1 cellular context compared by ENCODE assay signal in genomic region chr6:22447191-22447590, GRCh38.
TF ChIP-seq lines count a peak whose summit lies in the region.

No MANE protein-coding gene starts in this region.

TF ChIP-seq in IMR-90, 13 proteins besides CTCF, POLR2A, EP300 and RAD21 (continued from another document):
- TF ChIP-seq ELK1 (IDR thresholded peaks at IDR 0.05; ENCODE audit: borderline replicate concordance, low read depth, low read length) (no peak), MAZ (IDR thresholded peaks at IDR 0.05; ENCODE audit: borderline replicate concordance, low read depth, low read length) (no peak), BHLHE40 (IDR thresholded peaks at IDR 0.05; ENCODE audit: low read depth, low read length) (no peak), SMC3 (IDR thresholded peaks at IDR 0.05; ENCODE audit: low read depth, low read length) (no peak), NFE2L2 (IDR thresholded peaks at IDR 0.05; ENCODE audit: low read depth, low read length) (no peak), FOS (IDR thresholded peaks at IDR 0.05; ENCODE audit: low read depth, low read length) (no peak), USF2 (IDR thresholded peaks at IDR 0.05; ENCODE audit: low read depth, low read length) (no peak), RFX5 (IDR thresholded peaks at IDR 0.05; ENCODE audit: low read depth, low read length) (no peak), CEBPB (IDR thresholded peaks at IDR 0.05; ENCODE audit: low read depth, low read length) (no peak)
